ENCODE assay signal across 8 cellular contexts in the genomic region with DNA sequence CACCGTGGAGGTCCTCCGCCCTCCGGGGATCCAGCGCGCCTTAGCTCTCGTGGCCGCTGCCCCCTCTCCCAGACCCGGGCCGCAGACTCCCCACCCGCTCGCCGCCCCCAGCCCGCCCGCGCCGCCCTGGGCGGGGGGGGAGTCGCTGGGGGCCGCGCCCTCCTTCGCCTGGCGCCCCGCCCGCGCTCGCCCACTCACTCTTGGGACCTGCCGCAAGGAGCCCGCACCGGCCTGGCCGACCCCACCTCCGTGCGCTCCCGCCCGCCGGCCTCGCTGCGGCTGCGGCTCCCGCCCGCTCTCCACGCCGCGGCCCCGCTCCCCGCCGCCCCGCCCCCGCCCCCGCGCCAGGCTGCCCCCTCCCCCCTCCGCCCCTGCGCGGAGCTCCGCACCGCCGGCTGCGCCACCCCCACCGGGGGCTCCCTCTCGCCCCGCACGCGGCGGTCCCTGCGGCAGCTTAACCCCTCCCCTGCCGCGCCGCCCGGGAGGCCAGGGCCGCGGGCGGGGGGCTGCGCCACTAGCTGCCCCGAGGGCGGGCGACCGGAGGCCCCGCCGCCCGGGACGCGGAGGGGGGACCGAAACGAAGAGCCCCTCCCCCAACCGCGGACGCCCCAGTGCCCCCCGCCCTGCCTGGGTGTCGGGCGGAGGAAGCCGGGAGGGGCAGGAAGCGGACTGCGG. TPM values are rescaled to one million over a fixed set of nuclear protein-coding genes. Genes with fewer than 3 reads are reported as not detected.
A peak's percentile ranks its signal among the peaks of the same experiment; 100 is the strongest.
DNase-seq lines count a peak whose midpoint lies in the region; ATAC-seq and TF ChIP-seq lines count a peak whose summit lies in the region.

No MANE protein-coding gene starts in this region.

- no CpG with 5 or more reads among the region's 92 CpGs for WGBS in hepatocyte (ENCODE audit: low lambda C conversion rate, missing lambda C conversion rate)

- H3K27me3 ChIP-seq in hepatocyte = peaks cover 61% of the 10 kb centered on the region

- H3K4me3 ChIP-seq in hepatocyte = no peak overlapping the region

- H3K27ac Mint-ChIP-seq in activated T-helper 1 cell treated with anti-CD3 and anti-CD28 coated beads, Interleukin-12 subunit alpha, Interleukin-12 subunit beta, Interleukin-2, Interleukin-4 antibody, amounts not matched to agents 30 ng/mL and 10 ng/mL and 1 ng/mL, durations not matched to agents 14 hours and 24 hours and 36 hours = peak overlapping the region; percentile 92
- H3K27ac Mint-ChIP-seq in stimulated activated naive B cell treated with anti-CD40 and anti-IgM and Interleukin-4, amounts not matched to agents 10 μg/mL and 1 μg/mL and 100 μg/mL, for 72 hours = peak overlapping the region; percentile 96

- peaks cover 7% of the 10 kb centered on the region for H3K36me3 Mint-ChIP-seq in activated T-helper 1 cell treated with anti-CD3 and anti-CD28 coated beads, Interleukin-12 subunit alpha, Interleukin-12 subunit beta, Interleukin-2, Interleukin-4 antibody, amounts not matched to agents 30 ng/mL and 10 ng/mL and 1 ng/mL, durations not matched to agents 14 hours and 24 hours and 36 hours (ENCODE audit: low read depth)
- peaks cover 3 to 4% of the 10 kb centered on the region in 2 donors for H3K36me3 Mint-ChIP-seq in stimulated activated naive B cell treated with anti-CD40 and anti-IgM and Interleukin-4, amounts not matched to agents 10 μg/mL and 1 μg/mL and 100 μg/mL, for 72 hours

- peak overlapping the region; percentile 40 for H2AFZ ChIP-seq in hepatocyte

- no peaks in the 10 kb centered on the region for H3K79me2 ChIP-seq in hepatocyte

- peaks cover 27% of the 10 kb centered on the region for H3K4me1 Mint-ChIP-seq in activated T-helper 1 cell treated with anti-CD3 and anti-CD28 coated beads, Interleukin-12 subunit alpha, Interleukin-12 subunit beta, Interleukin-2, Interleukin-4 antibody, amounts not matched to agents 30 ng/mL and 10 ng/mL and 1 ng/mL, durations not matched to agents 14 hours and 24 hours and 36 hours (ENCODE audit: low read depth)
- H3K4me1 Mint-ChIP-seq in stimulated activated naive B cell treated with anti-CD40 and anti-IgM and Interleukin-4, amounts not matched to agents 10 μg/mL and 1 μg/mL and 100 μg/mL, for 72 hours = peaks cover 34 to 60% of the 10 kb centered on the region in 2 donors

- POLR2A ChIA-PET in RWPE1 (lab: Yijun Ruan, JAX; ENCODE audit: low non-redundant PET) = no interaction called here

- H3K36me3 ChIP-seq in hepatocyte (replicated peaks; ENCODE audit: insufficient read depth, low read depth) = no peaks in the 10 kb centered on the region

- no peaks in the 10 kb centered on the region for H4K20me1 ChIP-seq in hepatocyte (ENCODE audit: insufficient read depth, poor library complexity, severe bottlenecking)

- no peak overlapping the region for H3K27ac ChIP-seq in hepatocyte
- no peak overlapping the region for H3K27ac ChIP-seq in RWPE1

- peak; percentile 46 for DNase-seq in activated T-helper 1 cell treated with anti-CD3 and anti-CD28 coated beads, Interleukin-12 subunit alpha, Interleukin-12 subunit beta, Interleukin-2, Interleukin-4 antibody, amounts not matched to agents 30 ng/mL and 10 ng/mL and 1 ng/mL, durations not matched to agents 14 hours and 24 hours and 36 hours (ENCODE audit: low spot score)
- DNase-seq in hepatocyte (ENCODE audit: low spot score) = no peak
- DNase-seq in stimulated activated naive B cell treated with anti-CD40 and anti-IgM and Interleukin-4, amounts not matched to agents 10 μg/mL and 1 μg/mL and 100 μg/mL, for 72 hours = no peak
- DNase-seq in RWPE1 (ENCODE audit: low spot score) = no peak
- DNase-seq in omental fat pad (ENCODE audit: low spot score) = no peak
- no peak for DNase-seq in NCI-H2196 (lab: John Stamatoyannopoulos, UW; ENCODE audit: unreplicated experiment)

- ATAC-seq in HG02678 (IDR thresholded peaks at IDR 0.05; ENCODE audit: unreplicated experiment) = peak; percentile 32
- peak in 1 of 2 donors; percentile 2 for ATAC-seq in stimulated activated naive B cell treated with anti-CD40 and anti-IgM and Interleukin-4, amounts not matched to agents 10 μg/mL and 1 μg/mL and 100 μg/mL, for 72 hours (replicated peaks)
- no peak for ATAC-seq in HG03139 (IDR thresholded peaks at IDR 0.05; ENCODE audit: unreplicated experiment)
- no peak for ATAC-seq in omental fat pad (ENCODE audit: low FRiP score)

- H3K9me3 Mint-ChIP-seq in activated T-helper 1 cell treated with anti-CD3 and anti-CD28 coated beads, Interleukin-12 subunit alpha, Interleukin-12 subunit beta, Interleukin-2, Interleukin-4 antibody, amounts not matched to agents 30 ng/mL and 10 ng/mL and 1 ng/mL, durations not matched to agents 14 hours and 24 hours and 36 hours = no peaks in the 10 kb centered on the region
- no peaks in the 10 kb centered on the region for H3K9me3 Mint-ChIP-seq in stimulated activated naive B cell treated with anti-CD40 and anti-IgM and Interleukin-4, amounts not matched to agents 10 μg/mL and 1 μg/mL and 100 μg/mL, for 72 hours

- no peaks in the 10 kb centered on the region for H3K27me3 Mint-ChIP-seq in activated T-helper 1 cell treated with anti-CD3 and anti-CD28 coated beads, Interleukin-12 subunit alpha, Interleukin-12 subunit beta, Interleukin-2, Interleukin-4 antibody, amounts not matched to agents 30 ng/mL and 10 ng/mL and 1 ng/mL, durations not matched to agents 14 hours and 24 hours and 36 hours (ENCODE audit: insufficient read depth)
- H3K27me3 Mint-ChIP-seq in stimulated activated naive B cell treated with anti-CD40 and anti-IgM and Interleukin-4, amounts not matched to agents 10 μg/mL and 1 μg/mL and 100 μg/mL, for 72 hours = no peaks in the 10 kb centered on the region

- H3K9me2 ChIP-seq in hepatocyte (replicated peaks; ENCODE audit: insufficient read depth) = no peaks in the 10 kb centered on the region

- TF ChIP-seq CTCF in hepatocyte (IDR thresholded peaks at IDR 0.05; ENCODE audit: poor library complexity) (no peak), RWPE1 (conservative IDR thresholded peaks at IDR 0.05; ENCODE audit: low read depth) (no peak), omental fat pad (IDR thresholded peaks at IDR 0.05) (no peak)

- H3K4me1 ChIP-seq in hepatocyte (ENCODE audit: insufficient read depth) = peaks cover 34% of the 10 kb centered on the region

- CTCF ChIA-PET in RWPE1 (lab: Yijun Ruan, JAX) = interaction anchor here (0.5 to 3.0 kb wide), 6 partner anchors 40 to 1654 kb away, joined by 3 to 15 read pairs (median 4); no protein-coding TSS in a partner anchor

- intact Hi-C loops in activated T-helper 1 cell treated with anti-CD3 and anti-CD28 coated beads, Interleukin-12 subunit alpha, Interleukin-12 subunit beta, Interleukin-2, Interleukin-4 antibody, amounts not matched to agents 30 ng/mL and 10 ng/mL and 1 ng/mL, durations not matched to agents 14 hours and 24 hours and 36 hours (cut with micrococcal nuclease) = loop anchor here (1.0 to 2.0 kb wide), 4 partner anchors 20 to 66 kb away; partner anchors contain the start of genes MAP4K2, MEN1 and SF1

- peak overlapping the region; percentile 90 for H3K4me2 ChIP-seq in hepatocyte

- no peaks in the 10 kb centered on the region for H3K9me3 ChIP-seq in hepatocyte (ENCODE audit: low read depth)

- peak overlapping the region; percentile 89 for H3K4me3 Mint-ChIP-seq in activated T-helper 1 cell treated with anti-CD3 and anti-CD28 coated beads, Interleukin-12 subunit alpha, Interleukin-12 subunit beta, Interleukin-2, Interleukin-4 antibody, amounts not matched to agents 30 ng/mL and 10 ng/mL and 1 ng/mL, durations not matched to agents 14 hours and 24 hours and 36 hours
- peak overlapping the region; percentile 88 to 94 for H3K4me3 Mint-ChIP-seq in stimulated activated naive B cell treated with anti-CD40 and anti-IgM and Interleukin-4, amounts not matched to agents 10 μg/mL and 1 μg/mL and 100 μg/mL, for 72 hours

RNA-seq across cellular contexts. Expression of gene RASGRP2, which starts 0.7 kb away (rescaled TPM):
- 15.8 and 19.5 TPM in 2 replicates for total RNA-seq in activated T-helper 1 cell treated with anti-CD3 and anti-CD28 coated beads, Interleukin-12 subunit alpha, Interleukin-12 subunit beta, Interleukin-2, Interleukin-4 antibody, amounts not matched to agents 30 ng/mL and 10 ng/mL and 1 ng/mL, durations not matched to agents 14 hours and 24 hours and 36 hours
- total RNA-seq in hepatocyte = 0.24 and 3.2 TPM in 2 replicates
- 0.10 and 3.6 TPM in 2 replicates for polyA plus RNA-seq in hepatocyte
- total RNA-seq in omental fat pad = 10 to 100 TPM in 3 of 4 donors, 1 to 10 TPM in 1; 9.3 to 53.1 (median 14.0) TPM

RNA-seq across cellular contexts. Expression of gene PYGM, which starts 15.1 kb away (rescaled TPM):
- 2.7 and 4.8 TPM in 2 replicates for total RNA-seq in activated T-helper 1 cell treated with anti-CD3 and anti-CD28 coated beads, Interleukin-12 subunit alpha, Interleukin-12 subunit beta, Interleukin-2, Interleukin-4 antibody, amounts not matched to agents 30 ng/mL and 10 ng/mL and 1 ng/mL, durations not matched to agents 14 hours and 24 hours and 36 hours
- total RNA-seq in hepatocyte (1.9 and 2.0 TPM in 2 replicates), omental fat pad (10 to 100 TPM in 2 of 4 donors, 1 to 10 TPM in 2; 2.1 to 25.9 (median 12.2) TPM)
- 4.0 and 5.7 TPM in 2 replicates for polyA plus RNA-seq in hepatocyte

RNA-seq across cellular contexts. Expression of gene NRXN2, which starts 21.7 kb away (rescaled TPM):
- total RNA-seq in activated T-helper 1 cell treated with anti-CD3 and anti-CD28 coated beads, Interleukin-12 subunit alpha, Interleukin-12 subunit beta, Interleukin-2, Interleukin-4 antibody, amounts not matched to agents 30 ng/mL and 10 ng/mL and 1 ng/mL, durations not matched to agents 14 hours and 24 hours and 36 hours = 0.17 and 0.23 TPM in 2 replicates
- 0.28 and 0.83 TPM in 2 replicates for total RNA-seq in hepatocyte
- polyA plus RNA-seq in hepatocyte = 1.7 and 2.8 TPM in 2 replicates
- total RNA-seq in omental fat pad = 1 to 10 TPM; 1.5 to 6.3 (median 3.4) TPM

RNA-seq across cellular contexts. Expression of gene SF1, which starts 33.7 kb away (rescaled TPM):
- total RNA-seq in activated T-helper 1 cell treated with anti-CD3 and anti-CD28 coated beads, Interleukin-12 subunit alpha, Interleukin-12 subunit beta, Interleukin-2, Interleukin-4 antibody, amounts not matched to agents 30 ng/mL and 10 ng/mL and 1 ng/mL, durations not matched to agents 14 hours and 24 hours and 36 hours = 518 and 538 TPM in 2 replicates
- total RNA-seq in hepatocyte (126 and 163 TPM in 2 replicates), omental fat pad (100 to 1,000 TPM; 209 to 411 (median 320) TPM)
- polyA plus RNA-seq in hepatocyte = 138 and 157 TPM in 2 replicates

RNA-seq across cellular contexts. Expression of gene MAP4K2, which starts 58.3 kb away (rescaled TPM):
- 70.2 and 70.7 TPM in 2 replicates for total RNA-seq in activated T-helper 1 cell treated with anti-CD3 and anti-CD28 coated beads, Interleukin-12 subunit alpha, Interleukin-12 subunit beta, Interleukin-2, Interleukin-4 antibody, amounts not matched to agents 30 ng/mL and 10 ng/mL and 1 ng/mL, durations not matched to agents 14 hours and 24 hours and 36 hours
- total RNA-seq in hepatocyte (7.8 and 23.5 TPM in 2 replicates), omental fat pad (10 to 100 TPM in 3 of 4 donors, 1 to 10 TPM in 1; 8.5 to 33.3 (median 17.7) TPM)
- 9.0 and 13.2 TPM in 2 replicates for polyA plus RNA-seq in hepatocyte
